ENCODE assay signal across 1 cellular context in genomic region chrX:15853586-15854079, GRCh38.
A peak's percentile ranks its signal among the peaks of the same experiment; 100 is the strongest.
TF ChIP-seq lines count a peak whose summit lies in the region.

No MANE protein-coding gene starts in this region.

TF ChIP-seq in GM12878, 131 proteins besides CTCF, POLR2A, EP300 and RAD21:
- peak; percentile 16 for TF ChIP-seq CUX1 (IDR thresholded peaks at IDR 0.05; ENCODE audit: insufficient replicate concordance, low read depth, low read length)
- no peak for TF ChIP-seq IRF4 (IDR thresholded peaks at IDR 0.05; ENCODE audit: low read depth, low read length)
- TF ChIP-seq SIN3A (IDR thresholded peaks at IDR 0.05; ENCODE audit: low read depth, low read length), result 0 out of 2 replicates have a peak, but pooled peaks have one; percentile 65
- no peak for TF ChIP-seq CBX3 (IDR thresholded peaks at IDR 0.05; ENCODE audit: borderline replicate concordance, low read depth)
- 0 out of 2 replicates have a peak, but pooled peaks have one; percentile 34 for TF ChIP-seq MXI1 (IDR thresholded peaks at IDR 0.05; ENCODE audit: low read depth, low read length)
